21 cellular contexts compared by ENCODE assay signal in the genomic region with DNA sequence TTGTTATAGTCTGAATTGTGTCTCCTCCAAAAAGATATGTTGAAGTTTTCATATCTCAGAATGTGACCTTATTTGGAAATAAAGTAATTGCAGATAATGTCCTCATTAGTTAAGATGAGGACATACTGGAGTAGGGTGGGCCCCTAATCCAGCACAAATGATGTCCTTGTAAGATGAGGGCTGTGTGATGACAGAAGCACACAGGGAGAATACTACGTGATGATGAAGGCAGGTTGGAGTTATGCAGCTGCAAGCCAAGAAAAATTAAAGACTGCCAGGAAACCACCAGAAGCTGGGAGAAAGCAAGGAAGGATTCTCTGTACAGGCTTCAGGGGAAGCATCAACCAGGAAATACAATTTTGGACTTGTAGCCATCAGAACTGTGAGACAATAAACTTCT.
"Had no signal": no experiment of that assay in that cellular context is flagged by ENCODE, and none has a peak within 500 bp of the region (broad histone marks: within the 10 kb centered on the region; RNA-seq: fewer than 3 reads in every experiment).

No MANE protein-coding gene starts in this region.

- FAIRE-seq: endothelial cell of umbilical vein, islet of Langerhans had no signal

- H3K27me3 ChIP-seq: gastrocnemius medialis, heart right ventricle, right atrium auricular region, tibial artery, upper lobe of left lung, vagina had no signal

- H3K4me1 ChIP-seq: gastrocnemius medialis, heart right ventricle, right atrium auricular region, tibial artery, upper lobe of left lung, vagina had no signal

- ATAC-seq: gastrocnemius medialis; mucosa of descending colon; natural killer cell; stimulated activated effector memory CD8-positive, alpha-beta T cell treated with anti-CD3 and anti-CD28 coated beads, Interleukin-12 subunit alpha, Interleukin-12 subunit beta, amount 100 ng/mL, for 72 hours; stimulated activated naive CD8-positive, alpha-beta T cell treated with anti-CD3 and anti-CD28 coated beads, Interleukin-15, Interleukin-2, amounts not matched to agents 100 U/mL and 50 U/mL, for 24 hours had no signal

- H3K36me3 ChIP-seq: gastrocnemius medialis, heart right ventricle, right atrium auricular region, tibial artery, upper lobe of left lung, vagina had no signal

- H3K4me3 ChIP-seq: coronary artery, gastrocnemius medialis, heart right ventricle, mucosa of descending colon, right atrium auricular region, tibial artery, upper lobe of left lung, vagina had no signal

- DNase-seq: effector CD4-positive, alpha-beta T cell; endodermal cell; erythroblast; gastrocnemius medialis; heart right ventricle; hypothalamus; kidney glomerular epithelial cell; mucosa of descending colon; natural killer cell; posterior cingulate gyrus; stimulated activated CD4-positive, alpha-beta T cell treated with anti-CD3 and anti-CD28 coated beads, Interleukin-4, amount 100 ng/mL, for 1 hour; stimulated activated CD8-positive, alpha-beta memory T cell treated with anti-CD3 and anti-CD28 coated beads, Interleukin-4, amount 100 ng/mL, for 48 hours; stimulated activated naive CD8-positive, alpha-beta T cell treated with anti-CD3 and anti-CD28 coated beads, Interleukin-15, Interleukin-2, amounts not matched to agents 100 U/mL and 50 U/mL, for 24 hours; tibial artery; upper lobe of left lung had no signal

- H3K9me3 ChIP-seq: gastrocnemius medialis, mucosa of descending colon, right atrium auricular region, tibial artery, upper lobe of left lung, vagina had no signal

- H3K27ac ChIP-seq: coronary artery, gastrocnemius medialis, heart right ventricle, right atrium auricular region, tibial artery, upper lobe of left lung, vagina had no signal
